In genomic region chr16:48277158-48277557, GRCh38 we compare ENCODE assay signal across 18 cellular contexts. TPM values are rescaled to one million over a fixed set of nuclear protein-coding genes. Genes with fewer than 3 reads are reported as not detected.
A peak's percentile ranks its signal among the peaks of the same experiment; 100 is the strongest.
DNase-seq lines count a peak whose midpoint lies in the region; ATAC-seq and TF ChIP-seq lines count a peak whose summit lies in the region.
"Had no signal": no experiment of that assay in that cellular context is flagged by ENCODE, and none has a peak within 500 bp of the region (broad histone marks: within the 10 kb centered on the region; RNA-seq: fewer than 3 reads in every experiment).

No MANE protein-coding gene starts in this region.

- no peaks in the 10 kb centered on the region for H4K20me1 ChIP-seq in GM23338 (replicated peaks; ENCODE audit: insufficient read depth)

- H3K4me1 Mint-ChIP-seq in GM23338 (peaks cover 36% of the 10 kb centered on the region), osteocyte (ENCODE audit: unreplicated experiment) (peaks cover 5% of the 10 kb centered on the region)

- peak overlapping the region; percentile 1; the same call in 1 of the 2 replicates for H3K27ac Mint-ChIP-seq in GM23338
- H3K27ac Mint-ChIP-seq in osteocyte (ENCODE audit: unreplicated experiment), result peak overlapping the region; percentile 8
- H3K27ac Mint-ChIP-seq: activated T-helper 1 cell treated with anti-CD3 and anti-CD28 coated beads, Interleukin-12 subunit alpha, Interleukin-12 subunit beta, Interleukin-2, Interleukin-4 antibody, amounts not matched to agents 30 ng/mL and 10 ng/mL and 1 ng/mL, durations not matched to agents 14 hours and 24 hours and 36 hours had no signal

- H2AFZ ChIP-seq in GM23338, result no peak overlapping the region

- H3F3A ChIP-seq in GM23338 (replicated peaks; ENCODE audit: low read depth), result no peaks in the 10 kb centered on the region

- TF ChIP-seq CTCF in GM23338 (conservative IDR thresholded peaks at IDR 0.05; ENCODE audit: low read depth in 2 of 2), result no peak
- TF ChIP-seq CTCF in colonic mucosa (IDR thresholded peaks at IDR 0.05), result no peak
- TF ChIP-seq CTCF in osteocyte (IDR thresholded peaks at IDR 0.05), result no peak

- no peak overlapping the region for H3K4me3 ChIP-seq in GM23338
- H3K4me3 ChIP-seq in colonic mucosa, result no peak overlapping the region
- H3K4me3 ChIP-seq: gastrocnemius medialis, GM12878, lung had no signal

- H3K27me3 Mint-ChIP-seq in GM23338 (ENCODE audit: insufficient read depth, low read depth, poor library complexity) (peaks cover 2% of the 10 kb centered on the region), osteocyte (ENCODE audit: unreplicated experiment) (no peaks in the 10 kb centered on the region)

- no peaks in the 10 kb centered on the region for H3K79me2 ChIP-seq in GM23338 (replicated peaks; ENCODE audit: insufficient read depth)

- 0 out of 3 replicates have a peak, but pooled peaks cover 2% of the 10 kb centered on the region for H3K36me3 Mint-ChIP-seq in GM23338 (ENCODE audit: low read depth)
- H3K36me3 Mint-ChIP-seq in osteocyte (ENCODE audit: unreplicated experiment), result peaks cover 36% of the 10 kb centered on the region

- H3K9me2 ChIP-seq in GM23338 (ENCODE audit: insufficient read depth), result no peaks in the 10 kb centered on the region

- no peak overlapping the region for H3K27ac ChIP-seq in GM23338 (ENCODE audit: low read depth)
- no peak overlapping the region for H3K27ac ChIP-seq in colonic mucosa
- H3K27ac ChIP-seq: gastrocnemius medialis, RWPE1 had no signal

- H3K4me1 ChIP-seq in GM23338 (ENCODE audit: insufficient read depth), result peaks cover 38% of the 10 kb centered on the region
- no peaks in the 10 kb centered on the region for H3K4me1 ChIP-seq in colonic mucosa

- DNase-seq in GM23338 (ENCODE audit: low spot score), result no peak
- DNase-seq in NCI-H226, result peak; percentile 13
- DNase-seq in colonic mucosa, result peak; percentile 26
- DNase-seq in osteocyte (ENCODE audit: extremely low spot score, unreplicated experiment), result no peak
- no peak for DNase-seq in NOMO-1 treated with dmso at 0.1 percent for 144 hours (lab: John Stamatoyannopoulos, UW; ENCODE audit: unreplicated experiment)
- no peak for DNase-seq in NCI-H2196 treated with DMSO at 0.1 percent for 48 hours (lab: John Stamatoyannopoulos, UW; ENCODE audit: unreplicated experiment)
- DNase-seq in SW480 (ENCODE audit: low spot score), result no peak
- DNase-seq: gastrocnemius medialis, Karpas-422, NCI-H187, NCI-H82, T-helper 1 cell had no signal

- H3K36me3 ChIP-seq in GM23338 (ENCODE audit: insufficient read depth), result no peaks in the 10 kb centered on the region
- H3K36me3 ChIP-seq in colonic mucosa, result no peaks in the 10 kb centered on the region

- H3K4me2 ChIP-seq in GM23338, result no peak overlapping the region

- H3K27me3 ChIP-seq in GM23338 (ENCODE audit: insufficient read depth), result no peaks in the 10 kb centered on the region
- H3K27me3 ChIP-seq in colonic mucosa, result no peaks in the 10 kb centered on the region
- H3K27me3 ChIP-seq: gastrocnemius medialis had no signal

- no peak overlapping the region for H3K9ac ChIP-seq in colonic mucosa (ENCODE audit: low read depth in 2 of 2, low read length in 2 of 2)

- ATAC-seq in GM23338 (no peak), GM21447 (IDR thresholded peaks at IDR 0.05; ENCODE audit: unreplicated experiment) (no peak)
- ATAC-seq: gastrocnemius medialis, GM12878 had no signal

- no peaks in the 10 kb centered on the region for H3K9me3 ChIP-seq in colonic mucosa
- H3K9me3 ChIP-seq: gastrocnemius medialis had no signal

- intact Hi-C loops in colonic mucosa (cut with DNase I), result no loop called here

- H3K9me3 Mint-ChIP-seq in GM23338 (no peaks in the 10 kb centered on the region), osteocyte (ENCODE audit: unreplicated experiment) (no peaks in the 10 kb centered on the region)
- H3K9me3 Mint-ChIP-seq: activated T-helper 1 cell treated with anti-CD3 and anti-CD28 coated beads, Interleukin-12 subunit alpha, Interleukin-12 subunit beta, Interleukin-2, Interleukin-4 antibody, amounts not matched to agents 30 ng/mL and 10 ng/mL and 1 ng/mL, durations not matched to agents 14 hours and 24 hours and 36 hours had no signal

- no peak overlapping the region for H3K4me3 Mint-ChIP-seq in GM23338
- no peak overlapping the region for H3K4me3 Mint-ChIP-seq in osteocyte (ENCODE audit: unreplicated experiment)
- H3K4me3 Mint-ChIP-seq: activated T-helper 1 cell treated with anti-CD3 and anti-CD28 coated beads, Interleukin-12 subunit alpha, Interleukin-12 subunit beta, Interleukin-2, Interleukin-4 antibody, amounts not matched to agents 30 ng/mL and 10 ng/mL and 1 ng/mL, durations not matched to agents 14 hours and 24 hours and 36 hours had no signal

TF ChIP-seq in GM23338, 12 proteins besides CTCF, POLR2A, EP300 and RAD21:
- TF ChIP-seq EZH2phosphoT487 (IDR thresholded peaks at IDR 0.05; ENCODE audit: unreplicated experiment) (no peak), ZNF331 (CRISPR knock-in tag; IDR thresholded peaks at IDR 0.05; ENCODE audit: low read depth) (no peak)
TF ChIP-seq in GM23338: peak in this region for 0.

RNA-seq across cellular contexts. Expression of gene ABCC11, which starts 29.8 kb away (rescaled TPM):
- 0.12 TPM in 1 of 2 replicates, not detected in the other for total RNA-seq in GM23338 (2014; rRNA removed; shearing (Covaris generic))
- 0.10 TPM in 1 of 2 replicates, not detected in the other for polyA plus RNA-seq in GM23338 (2016; fragmentation: Nextera tagmentation; extraction: Ambion mirVana)
- total RNA-seq in colonic mucosa (not detected), osteocyte (0.13 and 0.48 TPM in 2 replicates)
- total RNA-seq: activated T-helper 1 cell treated with anti-CD3 and anti-CD28 coated beads, Interleukin-12 subunit alpha, Interleukin-12 subunit beta, Interleukin-2, Interleukin-4 antibody, amounts not matched to agents 30 ng/mL and 10 ng/mL and 1 ng/mL, durations not matched to agents 14 hours and 24 hours and 36 hours; endothelial cell of umbilical vein; GM12878 had no signal

RNA-seq across cellular contexts. Expression of gene LONP2, which starts 33.1 kb away (rescaled TPM):
- 23.3 and 25.2 TPM in 2 replicates for total RNA-seq in GM23338 (2014; rRNA removed; shearing (Covaris generic))
- 8.7 and 12.4 TPM in 2 replicates for polyA plus RNA-seq in GM23338 (2016; fragmentation: Nextera tagmentation; extraction: Ambion mirVana)
- total RNA-seq in colonic mucosa, result 10 to 100 TPM; 62.4 to 69.2 TPM
- 67.1 and 69.5 TPM in 2 replicates for total RNA-seq in osteocyte

Comparison
In these comparisons a context has a peak if more than half of its experiments do, and no peak if none do; other contexts are left out.
1. DNase-seq: peak in NCI-H226 (single experiment) and colonic mucosa (single experiment); none in GM23338 (single experiment), osteocyte (single experiment), NOMO-1 treated with dmso at 0.1 percent for 144 hours (single experiment), NCI-H2196 treated with DMSO at 0.1 percent for 48 hours (single experiment) and SW480 (single experiment).